12 cellular contexts compared by ENCODE assay signal in genomic region chr3:141439589-141439988, GRCh38. TPM values are rescaled to one million over a fixed set of nuclear protein-coding genes. Genes with fewer than 3 reads are reported as not detected.
A peak's percentile ranks its signal among the peaks of the same experiment; 100 is the strongest.
DNase-seq lines count a peak whose midpoint lies in the region; ATAC-seq and TF ChIP-seq lines count a peak whose summit lies in the region.
"Had no signal": no experiment of that assay in that cellular context is flagged by ENCODE, and none has a peak within 500 bp of the region (broad histone marks: within the 10 kb centered on the region; RNA-seq: fewer than 3 reads in every experiment).

No MANE protein-coding gene starts in this region.

- TF ChIP-seq CTCF in ascending aorta (IDR thresholded peaks at IDR 0.05) (no peak), testis (IDR thresholded peaks at IDR 0.05) (no peak), CD14-positive monocyte (IDR thresholded peaks at IDR 0.05) (no peak)

- H3K9me3 ChIP-seq in ascending aorta (no peaks in the 10 kb centered on the region), testis (no peaks in the 10 kb centered on the region)
- H3K9me3 ChIP-seq: neutrophil had no signal

- peak overlapping the region; percentile 32 for H3K27ac Mint-ChIP-seq in activated naive CD4-positive, alpha-beta T cell treated with anti-CD3 and anti-CD28 coated beads for 36 hours
- H3K27ac Mint-ChIP-seq in memory B cell (peak overlapping the region; percentile 30), CD14-positive monocyte (no peak overlapping the region)

- ATAC-seq in memory B cell (ENCODE audit: low read depth) (no peak), HG03095 (IDR thresholded peaks at IDR 0.05; ENCODE audit: unreplicated experiment) (no peak)
- ATAC-seq: Right ventricle myocardium inferior had no signal

- H3K4me3 Mint-ChIP-seq in activated naive CD4-positive, alpha-beta T cell treated with anti-CD3 and anti-CD28 coated beads for 36 hours = no peak overlapping the region
- no peak overlapping the region for H3K4me3 Mint-ChIP-seq in memory B cell
- H3K4me3 Mint-ChIP-seq in CD14-positive monocyte = no peak overlapping the region
- H3K4me3 Mint-ChIP-seq: activated B cell treated with CpG ODN at 0.5 μM for 24 hours had no signal

- H3K36me3 ChIP-seq in ascending aorta (peaks cover 14 to 32% of the 10 kb centered on the region in 2 donors), testis (ENCODE audit: low read depth, missing control alignments) (no peaks in the 10 kb centered on the region)

- H3K27ac ChIP-seq in ascending aorta = peak overlapping the region; percentile 63 to 80
- peak overlapping the region; percentile 63 to 90 for H3K27ac ChIP-seq in testis
- H3K27ac ChIP-seq: neutrophil had no signal

- 68 to 78% methylated on average over 3 of the region's 3 CpGs for WGBS in testis, 2 donors

- H3K27me3 ChIP-seq in ascending aorta = no peaks in the 10 kb centered on the region
- H3K27me3 ChIP-seq in testis = no peaks in the 10 kb centered on the region
- H3K27me3 ChIP-seq: neutrophil had no signal

- peaks cover 23% of the 10 kb centered on the region for H3K4me1 Mint-ChIP-seq in activated naive CD4-positive, alpha-beta T cell treated with anti-CD3 and anti-CD28 coated beads for 36 hours (ENCODE audit: low read depth)
- peaks cover 16% of the 10 kb centered on the region for H3K4me1 Mint-ChIP-seq in memory B cell
- H3K4me1 Mint-ChIP-seq in CD14-positive monocyte = peaks cover 13% of the 10 kb centered on the region

- no peak for TF ChIP-seq POLR2A in testis (IDR thresholded peaks at IDR 0.05)

- H3K9me3 Mint-ChIP-seq in activated naive CD4-positive, alpha-beta T cell treated with anti-CD3 and anti-CD28 coated beads for 36 hours = no peaks in the 10 kb centered on the region
- no peaks in the 10 kb centered on the region for H3K9me3 Mint-ChIP-seq in memory B cell
- peaks cover 0 to 4% (median 0%) of the 10 kb centered on the region in 7 donors for H3K9me3 Mint-ChIP-seq in CD14-positive monocyte
- H3K9me3 Mint-ChIP-seq: activated B cell treated with CpG ODN at 0.5 μM for 24 hours had no signal

- CTCF ChIA-PET in activated naive CD4-positive, alpha-beta T cell treated with anti-CD3 and anti-CD28 coated beads for 36 hours (lab: Charles Lee) = interaction anchor here (0.6 to 4.2 kb wide), 15 partner anchors 8 to 208 kb away, joined by 3 to 48 read pairs (median 3); partner anchors contain the start of gene PXYLP1

- H3K4me3 ChIP-seq in ascending aorta (no peak overlapping the region), testis (no peak overlapping the region)

- H3K27me3 Mint-ChIP-seq in activated naive CD4-positive, alpha-beta T cell treated with anti-CD3 and anti-CD28 coated beads for 36 hours (ENCODE audit: low read depth) = no peaks in the 10 kb centered on the region
- H3K27me3 Mint-ChIP-seq in memory B cell (no peaks in the 10 kb centered on the region), CD14-positive monocyte (ENCODE audit: low read depth in 3 of 3) (peaks cover 0 to 2% (median 2%) of the 10 kb centered on the region in 3 donors)
- H3K27me3 Mint-ChIP-seq: activated B cell treated with CpG ODN at 0.5 μM for 24 hours had no signal

- intact Hi-C loops in activated naive CD4-positive, alpha-beta T cell treated with anti-CD3 and anti-CD28 coated beads for 36 hours (cut with micrococcal nuclease) = no loop called here
- intact Hi-C loops in ascending aorta (cut with DNase I) (no loop called here), testis (cut with DNase I; ENCODE audit: low total_unique reads) (no loop called here), CD14-positive monocyte (cut with micrococcal nuclease) (no loop called here)

- H3K4me1 ChIP-seq in ascending aorta (peaks cover 0 to 23% of the 10 kb centered on the region in 2 donors), testis (peaks cover 39% of the 10 kb centered on the region)

- peaks cover 15% of the 10 kb centered on the region for H3K36me3 Mint-ChIP-seq in activated naive CD4-positive, alpha-beta T cell treated with anti-CD3 and anti-CD28 coated beads for 36 hours (ENCODE audit: low read depth)
- peaks cover 24% of the 10 kb centered on the region for H3K36me3 Mint-ChIP-seq in memory B cell
- H3K36me3 Mint-ChIP-seq in CD14-positive monocyte = peaks cover 37 to 51% of the 10 kb centered on the region in 2 donors

- no peak for DNase-seq in activated naive CD4-positive, alpha-beta T cell treated with anti-CD3 and anti-CD28 coated beads for 36 hours
- no peak for DNase-seq in activated naive CD4-positive, alpha-beta T cell (lab: John Stamatoyannopoulos, UW)
- no peak for DNase-seq in ascending aorta (ENCODE audit: low spot score in 2 of 2)
- DNase-seq in memory B cell (ENCODE audit: low spot score in 2 of 2) = no peak
- DNase-seq in testis = no peak
- no peak for DNase-seq in CD14-positive monocyte (ENCODE audit: low spot score)
- DNase-seq in NCI-H748 treated with DMSO at 0.1 percent for 48 hours (lab: John Stamatoyannopoulos, UW) = no peak
- DNase-seq: activated B cell treated with CpG ODN at 0.5 μM for 24 hours; stimulated activated naive CD4-positive, alpha-beta T cell treated with Interleukin-2 at 50 U/mL for 16 hours had no signal

RNA-seq across cellular contexts. Expression of gene RASA2, which starts 47.2 kb away (rescaled TPM):
- total RNA-seq in activated naive CD4-positive, alpha-beta T cell treated with anti-CD3 and anti-CD28 coated beads for 36 hours = 10 to 100 TPM; 24.0 to 27.5 TPM
- total RNA-seq in ascending aorta = 7.7 TPM
- 10 to 100 TPM; 16.2 to 18.3 TPM for total RNA-seq in testis
- polyA plus RNA-seq in testis (ENCODE audit: insufficient read depth, low read depth, low replicate concordance) = 18.2 TPM
- 10 to 100 TPM in 1 of 2 donors, 1 to 10 TPM in 1; 8.8 to 13.5 TPM for polyA plus RNA-seq in CD14-positive monocyte

Comparison
In these comparisons a context has a peak if more than half of its experiments do, and no peak if none do; other contexts are left out.
1. H3K27ac Mint-ChIP-seq: peak in activated naive CD4-positive, alpha-beta T cell treated with anti-CD3 and anti-CD28 coated beads for 36 hours (single experiment) and memory B cell (single experiment); none in CD14-positive monocyte (0 of 7).